Comparison of ENCODE assay signal across 16 cellular contexts in genomic region chrY:7299960-7300359, GRCh38.
DNase-seq lines count a peak whose midpoint lies in the region; ATAC-seq and TF ChIP-seq lines count a peak whose summit lies in the region.
"Had no signal": no experiment of that assay in that cellular context is flagged by ENCODE, and none has a peak within 500 bp of the region (broad histone marks: within the 10 kb centered on the region; RNA-seq: fewer than 3 reads in every experiment).

No MANE protein-coding gene starts in this region.

- H3K27ac Mint-ChIP-seq in activated naive CD4-positive, alpha-beta T cell treated with anti-CD3 and anti-CD28 coated beads, Interleukin-2, amount 50 U/mL, for 24 hours = peak overlapping the region; percentile 81
- H3K27ac Mint-ChIP-seq in T-helper 17 cell = peak overlapping the region; percentile 88
- H3K27ac Mint-ChIP-seq in dendritic cell treated with granulocyte-macrophage colony-stimulating factor and Interleukin-4, amounts not matched to agents 40 ng/mL and 50 ng/mL, for 4 days = peak overlapping the region; percentile 46
- H3K27ac Mint-ChIP-seq: GM23338 had no signal

- H3K4me1 ChIP-seq in upper lobe of right lung = no peaks in the 10 kb centered on the region
- H3K4me1 ChIP-seq: Caco-2 had no signal

- intact Hi-C loops in dendritic cell treated with granulocyte-macrophage colony-stimulating factor and Interleukin-4, amounts not matched to agents 40 ng/mL and 50 ng/mL, for 4 days (cut with micrococcal nuclease) = no loop called here
- intact Hi-C loops in upper lobe of right lung (cut with DNase I) = no loop called here

- H3K27me3 Mint-ChIP-seq in activated naive CD4-positive, alpha-beta T cell treated with anti-CD3 and anti-CD28 coated beads, Interleukin-2, amount 50 U/mL, for 24 hours = no peaks in the 10 kb centered on the region
- no peaks in the 10 kb centered on the region for H3K27me3 Mint-ChIP-seq in T-helper 17 cell
- H3K27me3 Mint-ChIP-seq in dendritic cell treated with granulocyte-macrophage colony-stimulating factor and Interleukin-4, amounts not matched to agents 40 ng/mL and 50 ng/mL, for 4 days = no peaks in the 10 kb centered on the region

- H3K36me3 Mint-ChIP-seq in activated naive CD4-positive, alpha-beta T cell treated with anti-CD3 and anti-CD28 coated beads, Interleukin-2, amount 50 U/mL, for 24 hours = peaks cover 9% of the 10 kb centered on the region
- H3K36me3 Mint-ChIP-seq in T-helper 17 cell (ENCODE audit: low read depth) = peaks cover 7% of the 10 kb centered on the region
- peaks cover 56% of the 10 kb centered on the region for H3K36me3 Mint-ChIP-seq in dendritic cell treated with granulocyte-macrophage colony-stimulating factor and Interleukin-4, amounts not matched to agents 40 ng/mL and 50 ng/mL, for 4 days (ENCODE audit: low read depth)

- H3K36me3 ChIP-seq in upper lobe of right lung = no peaks in the 10 kb centered on the region

- H3K9me3 ChIP-seq in T-helper 17 cell (ENCODE audit: control insufficient read depth, low read length, poor library complexity, severe bottlenecking) (no peaks in the 10 kb centered on the region), upper lobe of right lung (no peaks in the 10 kb centered on the region)
- H3K9me3 ChIP-seq: Caco-2, SK-N-SH had no signal

- no peak overlapping the region for H3K27ac ChIP-seq in upper lobe of right lung

- ATAC-seq in T-helper 17 cell (peak; percentile 73), upper lobe of right lung (peak; percentile 25)
- ATAC-seq: GM23338, left lobe of liver had no signal

- H3K4me3 ChIP-seq in upper lobe of right lung = no peak overlapping the region
- H3K4me3 ChIP-seq: GM23338 had no signal

- no peaks in the 10 kb centered on the region for H3K9me3 Mint-ChIP-seq in activated naive CD4-positive, alpha-beta T cell treated with anti-CD3 and anti-CD28 coated beads, Interleukin-2, amount 50 U/mL, for 24 hours
- H3K9me3 Mint-ChIP-seq in dendritic cell treated with granulocyte-macrophage colony-stimulating factor and Interleukin-4, amounts not matched to agents 40 ng/mL and 50 ng/mL, for 4 days = no peaks in the 10 kb centered on the region
- H3K9me3 Mint-ChIP-seq: GM23338 had no signal

- DNase-seq in activated naive CD4-positive, alpha-beta T cell (lab: John Stamatoyannopoulos, UW) = no peak
- DNase-seq in T-helper 17 cell = no peak
- DNase-seq in upper lobe of right lung = no peak
- DNase-seq in GM19238 (ENCODE audit: insufficient read length, low spot score) = no peak
- no peak for DNase-seq in NOMO-1 (lab: John Stamatoyannopoulos, UW; ENCODE audit: unreplicated experiment in 2 of 2)
- DNase-seq: activated CD4-positive, alpha-beta T cell treated with anti-CD3 and anti-CD28 coated beads, Interleukin-2, amount 50 U/mL, for 4 hours; Caco-2; EL; NCI-H1092; NCI-H2029; NCI-H510A; SK-N-SH had no signal

- H3K4me3 Mint-ChIP-seq in activated naive CD4-positive, alpha-beta T cell treated with anti-CD3 and anti-CD28 coated beads, Interleukin-2, amount 50 U/mL, for 24 hours = peak overlapping the region; percentile 48
- peak overlapping the region; percentile 81 for H3K4me3 Mint-ChIP-seq in T-helper 17 cell
- H3K4me3 Mint-ChIP-seq in dendritic cell treated with granulocyte-macrophage colony-stimulating factor and Interleukin-4, amounts not matched to agents 40 ng/mL and 50 ng/mL, for 4 days = no peak overlapping the region
- H3K4me3 Mint-ChIP-seq: GM23338 had no signal

- no peak for TF ChIP-seq CTCF in upper lobe of right lung (IDR thresholded peaks at IDR 0.05)

- no peaks in the 10 kb centered on the region for H3K27me3 ChIP-seq in upper lobe of right lung

- H3K4me1 Mint-ChIP-seq in activated naive CD4-positive, alpha-beta T cell treated with anti-CD3 and anti-CD28 coated beads, Interleukin-2, amount 50 U/mL, for 24 hours = peaks cover 70% of the 10 kb centered on the region
- peaks cover 42% of the 10 kb centered on the region for H3K4me1 Mint-ChIP-seq in T-helper 17 cell
- peaks cover 31% of the 10 kb centered on the region for H3K4me1 Mint-ChIP-seq in dendritic cell treated with granulocyte-macrophage colony-stimulating factor and Interleukin-4, amounts not matched to agents 40 ng/mL and 50 ng/mL, for 4 days (ENCODE audit: low read depth)
- H3K4me1 Mint-ChIP-seq: GM23338 had no signal
